Comparison of ENCODE assay signal across 24 cellular contexts in genomic region chr1:84800090-84801073, GRCh38.
"Had no signal": no experiment of that assay in that cellular context is flagged by ENCODE, and none has a peak within 500 bp of the region (broad histone marks: within the 10 kb centered on the region; RNA-seq: fewer than 3 reads in every experiment).

No MANE protein-coding gene starts in this region.

- H3K27ac ChIP-seq: brain microvascular endothelial cell, cardiac muscle cell, SK-N-MC, WERI-Rb-1 had no signal

- ATAC-seq: activated CD4-positive, alpha-beta T cell treated with anti-CD3 and anti-CD28 coated beads for 36 hours; activated T-helper 17 cell treated with anti-CD3 and anti-CD28 coated beads, Interleukin-2, amount 50 U/mL, for 72 hours; Panc1; Right ventricle myocardium inferior; T-cell had no signal

- DNase-seq: activated CD4-positive, alpha-beta memory T cell treated with anti-CD3 and anti-CD28 coated beads, Interleukin-2, amount 10 ng/mL, durations not matched to agents 7 days and 5 days; activated CD4-positive, alpha-beta T cell treated with anti-CD3 and anti-CD28 coated beads for 36 hours; activated CD4-positive, alpha-beta T cell treated with anti-CD3 and anti-CD28 coated beads, Interleukin-2, amount 50 U/mL, for 1 hour; activated gamma-delta T cell; activated naive CD4-positive, alpha-beta T cell treated with anti-CD3 and anti-CD28 coated beads for 36 hours; activated T-cell treated with anti-CD3 and anti-CD28 coated beads for 4 hours; activated T-cell treated with anti-CD3 and anti-CD28 coated beads, Interleukin-2, amount 50 U/mL, for 48 hours; brain microvascular endothelial cell; NCI-H1105; NCI-H1436 treated with DMSO at 0.1 percent for 48 hours; NCI-H187; NCI-H2081; NCI-H446; NCI-H524; OCI-M1; RPMI8226; T-cell; T-helper 2 cell; WERI-Rb-1 had no signal

- H3K27me3 ChIP-seq: cardiac muscle cell had no signal

- H3K36me3 ChIP-seq: brain microvascular endothelial cell, cardiac muscle cell, WERI-Rb-1 had no signal

- H3K4me3 ChIP-seq: cardiac muscle cell, SK-N-MC had no signal
